In genomic region chr9:124452841-124453585, GRCh38 we compare ENCODE assay signal across 1 cellular context.
TF ChIP-seq lines count a peak whose summit lies in the region.

No MANE protein-coding gene starts in this region.

TF ChIP-seq in K562, 482 proteins besides CTCF, POLR2A, EP300 and RAD21:
- peak; percentile 38; the same call in 1 of the 2 replicates for TF ChIP-seq ZBTB33 (CRISPR knock-in tag; IDR thresholded peaks at IDR 0.05)
- no peak for TF ChIP-seq ELK3 (CRISPR knock-in tag; IDR thresholded peaks at IDR 0.05)
